In the genomic region with DNA sequence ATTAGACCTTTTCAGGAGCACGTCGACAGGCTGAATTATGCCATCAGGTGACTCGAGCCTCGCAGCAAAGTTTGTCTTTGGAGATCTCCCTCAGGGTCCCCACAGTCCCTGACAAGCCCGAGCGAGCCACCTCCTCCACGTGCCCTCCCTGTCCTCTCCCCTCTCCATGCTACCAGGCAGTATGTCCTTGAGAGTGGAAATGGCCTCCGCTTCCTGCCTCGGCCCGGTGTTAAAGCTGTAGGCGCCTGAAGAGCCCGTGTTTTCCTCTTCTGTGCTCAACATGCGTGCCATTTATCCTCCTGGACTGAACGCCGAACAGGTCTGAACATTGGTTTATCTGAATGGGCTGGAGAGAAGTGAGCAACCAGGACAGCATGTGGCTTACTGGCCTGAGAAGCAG, we compare ENCODE assay signal across 19 cellular contexts.
DNase-seq lines count a peak whose midpoint lies in the region; ATAC-seq, FAIRE-seq and TF ChIP-seq lines count a peak whose summit lies in the region.
"Had no signal": no experiment of that assay in that cellular context is flagged by ENCODE, and none has a peak within 500 bp of the region (broad histone marks: within the 10 kb centered on the region; RNA-seq: fewer than 3 reads in every experiment).

No MANE protein-coding gene starts in this region.

- H3K27me3 ChIP-seq in H9 (ENCODE audit: insufficient read depth, low read length) (no peaks in the 10 kb centered on the region), H1 (replicated peaks in 1 of 4; ENCODE audit: control insufficient read depth in 3 of 4, extremely low read depth in 1 of 4, insufficient read depth in 3 of 4, low read length in 3 of 4) (no peaks in the 10 kb centered on the region), thyroid gland (no peaks in the 10 kb centered on the region), mesenchymal stem cell (ENCODE audit: control insufficient read depth in 1 of 2, insufficient read depth in 1 of 2, low read length in 2 of 2) (no peaks in the 10 kb centered on the region)

- TF ChIP-seq POLR2A in H1 (IDR thresholded peaks at IDR 0.05; ENCODE audit: control extremely low read depth in 1 of 2, low read depth in 2 of 2, low read length in 2 of 2) (no peak), thyroid gland (IDR thresholded peaks at IDR 0.05) (no peak)

- CTCF ChIA-PET in H1 (lab: Charles Lee; ENCODE audit: partially characterized antibody) = interaction anchor here (1.0 kb wide), 1 partner anchor 9 kb away, joined by 3 read pairs; no protein-coding TSS in a partner anchor

- DNase-seq in DMS79 (lab: John Stamatoyannopoulos, UW) = peak; percentile 49
- DNase-seq in H9 = no peak
- no peak for DNase-seq in H1 (ENCODE audit: low read depth in 1 of 2, low spot score in 2 of 2)
- peak; percentile 25 to 34 for DNase-seq in thyroid gland
- no peak for DNase-seq in mesenchymal stem cell
- DNase-seq: Calu3; CD8-positive, alpha-beta T cell; GOT3; KBM-7 had no signal

- H3K27ac ChIP-seq in H9 (ENCODE audit: insufficient read length, low read depth, low read length) = no peak overlapping the region
- H3K27ac ChIP-seq in H1 (ENCODE audit: low read depth, low read length) = no peak overlapping the region
- H3K27ac ChIP-seq in thyroid gland = no peak overlapping the region
- H3K27ac ChIP-seq in mesenchymal stem cell (ENCODE audit: low read length, poor library complexity, severe bottlenecking) = no peak overlapping the region
- H3K27ac ChIP-seq: BLaER1 treated with 17β-estradiol and CSF1 and Interleukin-3, amounts not matched to agents 10 nM and 100 nM; HL-60 had no signal

- no peak for FAIRE-seq in H1 (lab: Jason Lieb, UNC)
- FAIRE-seq: G401.6, GM12891, GM18507, HepG2 had no signal

- H4K91ac ChIP-seq in H9 (ENCODE audit: insufficient read length, low read depth, low read length) (no peak overlapping the region), H1 (replicated peaks; ENCODE audit: insufficient read length, low read length) (no peak overlapping the region), mesenchymal stem cell (ENCODE audit: low read length) (no peak overlapping the region)

- H3K36me3 Mint-ChIP-seq in H9 (ENCODE audit: insufficient read depth in 1 of 3, low read depth in 3 of 3) = peaks cover 12 to 23% (median 20%) of the 10 kb centered on the region in 3 experiments
- H3K36me3 Mint-ChIP-seq: CD8-positive, alpha-beta T cell; IgD-negative memory B cell had no signal

- H3K4me3 ChIP-seq in H1 (ENCODE audit: extremely low read depth in 1 of 4, insufficient read depth in 2 of 4, low read depth in 3 of 4, low read length in 4 of 4) (no peak overlapping the region), thyroid gland (replicated peaks in 1 of 3) (no peak overlapping the region), mesenchymal stem cell (ENCODE audit: insufficient read depth in 1 of 2, low read depth in 1 of 2, low read length in 2 of 2) (no peak overlapping the region)
- H3K4me3 ChIP-seq: BLaER1 treated with 17β-estradiol and CSF1 and Interleukin-3, amounts not matched to agents 10 nM and 100 nM; HAP-1 had no signal

- POLR2A ChIA-PET in H1 (lab: Charles Lee; ENCODE audit: partially characterized antibody) = no interaction called here

- no peak overlapping the region for H3K4me2 ChIP-seq in H9 (ENCODE audit: insufficient read depth, insufficient read length, low read length)
- H3K4me2 ChIP-seq in H1 (ENCODE audit: insufficient read depth in 1 of 2, low read depth in 2 of 2, low read length in 2 of 2) = no peak overlapping the region
- no peak overlapping the region for H3K4me2 ChIP-seq in mesenchymal stem cell (ENCODE audit: low read length, poor library complexity, severe bottlenecking)
- H3K4me2 ChIP-seq: BLaER1 treated with 17β-estradiol and CSF1 and Interleukin-3, amounts not matched to agents 10 nM and 100 nM had no signal

- no peak overlapping the region for H3K18ac ChIP-seq in H9 (ENCODE audit: insufficient read length, low read depth, low read length)
- 0 out of 2 replicates have a peak overlapping the region, but pooled peaks have one; percentile 21 for H3K18ac ChIP-seq in H1 (ENCODE audit: extremely low read depth, low read length)
- no peak overlapping the region for H3K18ac ChIP-seq in mesenchymal stem cell (ENCODE audit: low read depth in 1 of 2, low read length in 2 of 2)

- TF ChIP-seq CTCF in H9 (conservative IDR thresholded peaks at IDR 0.05) = no peak
- no peak for TF ChIP-seq CTCF in H1 (IDR thresholded peaks at IDR 0.05; ENCODE audit: control extremely low read depth in 1 of 3, insufficient read depth in 1 of 3, low read depth in 1 of 3, low read length in 3 of 3)
- no peak for TF ChIP-seq CTCF in thyroid gland (IDR thresholded peaks at IDR 0.05)

- no peak overlapping the region for H3K9ac ChIP-seq in H9 (ENCODE audit: extremely low read depth, insufficient read length, low read length)
- no peak overlapping the region for H3K9ac ChIP-seq in H1 (replicated peaks in 1 of 4; ENCODE audit: extremely low read depth in 1 of 4, low read depth in 3 of 4, low read length in 3 of 4)
- H3K9ac ChIP-seq in mesenchymal stem cell (ENCODE audit: low read length) = no peak overlapping the region
- H3K9ac ChIP-seq: BLaER1 treated with 17β-estradiol and CSF1 and Interleukin-3, amounts not matched to agents 10 nM and 100 nM had no signal

- peaks cover 0 to 5% (median 0%) of the 10 kb centered on the region in 4 experiments; a peak in 2 of 8 replicates for H3K36me3 ChIP-seq in H1 (ENCODE audit: control insufficient read depth in 2 of 4, insufficient read depth in 4 of 4, low read length in 3 of 4)
- no peaks in the 10 kb centered on the region for H3K36me3 ChIP-seq in thyroid gland
- peaks cover 0 to 9% of the 10 kb centered on the region in 2 experiments for H3K36me3 ChIP-seq in mesenchymal stem cell (ENCODE audit: control insufficient read depth in 1 of 2, insufficient read depth in 2 of 2, low read depth in 1 of 2, low read length in 2 of 2)
- H3K36me3 ChIP-seq: BLaER1 treated with 17β-estradiol and CSF1 and Interleukin-3, amounts not matched to agents 10 nM and 100 nM; HAP-1 had no signal

- H3K4me3 Mint-ChIP-seq in H9 = no peak overlapping the region
- H3K4me3 Mint-ChIP-seq: B cell; CD8-positive, alpha-beta T cell had no signal

- H2AFZ ChIP-seq in H9 (ENCODE audit: low read length) (no peak overlapping the region), H1 (ENCODE audit: low read length) (no peak overlapping the region), mesenchymal stem cell (ENCODE audit: low read depth, low read length) (no peak overlapping the region)

- H3K79me2 ChIP-seq in H9 (ENCODE audit: insufficient read depth, low read length) (no peaks in the 10 kb centered on the region), H1 (ENCODE audit: control insufficient read depth in 1 of 2, insufficient read depth in 2 of 2, low read length in 2 of 2) (no peaks in the 10 kb centered on the region)

- TF ChIP-seq RAD21 in H1 (IDR thresholded peaks at IDR 0.05 in 1 of 2, conservative IDR thresholded peaks at IDR 0.05 in 1 of 2; ENCODE audit: low read depth in 2 of 2, low read length in 2 of 2) = no peak

- H2BK120ac ChIP-seq in H9 (ENCODE audit: low read depth, low read length, poor library complexity, severe bottlenecking) (no peak overlapping the region), H1 (replicated peaks; ENCODE audit: low read depth, low read length) (no peak overlapping the region), mesenchymal stem cell (ENCODE audit: low read depth, low read length) (no peak overlapping the region)

- peaks cover 37 to 51% of the 10 kb centered on the region in 2 experiments for H3K4me1 Mint-ChIP-seq in H9
- H3K4me1 Mint-ChIP-seq: B cell, IgD-negative memory B cell had no signal

- no peak overlapping the region for H3K4ac ChIP-seq in H9 (ENCODE audit: low read depth, low read length)
- H3K4ac ChIP-seq in H1 (replicated peaks; ENCODE audit: insufficient read length, low read depth, low read length) = no peak overlapping the region
- H3K4ac ChIP-seq in mesenchymal stem cell (ENCODE audit: low read depth in 1 of 2, low read length in 2 of 2) = no peak overlapping the region

- H3K27me3 Mint-ChIP-seq in H9 (ENCODE audit: low read depth) = peaks cover 11% of the 10 kb centered on the region

- H2BK15ac ChIP-seq in H9 (ENCODE audit: low read depth, low read length) = no peak overlapping the region
- H2BK15ac ChIP-seq in H1 (ENCODE audit: low read length) = peak overlapping the region; percentile 89; the same call in 1 of the 2 replicates
- H2BK15ac ChIP-seq in mesenchymal stem cell (ENCODE audit: low read depth, poor library complexity, severe bottlenecking) = no peak overlapping the region

- H3K14ac ChIP-seq in H9 (ENCODE audit: insufficient read depth, low read length) (0 out of 2 replicates have a peak overlapping the region, but pooled peaks have one; percentile 33), H1 (ENCODE audit: insufficient read length) (no peak overlapping the region), mesenchymal stem cell (ENCODE audit: low read length in 2 of 2) (no peak overlapping the region)

- H3T11ph ChIP-seq in H9 (ENCODE audit: low read length) = no peak overlapping the region

- no peak overlapping the region for H2BK20ac ChIP-seq in H9 (ENCODE audit: low read depth, low read length, poor library complexity, severe bottlenecking)
- no peak overlapping the region for H2BK20ac ChIP-seq in H1 (ENCODE audit: low read length)

- WGBS in H9 (ENCODE audit: extremely low coverage, insufficient read length, low lambda C conversion rate) = no CpG with 5 or more reads among the region's 15 CpGs
- 87% methylated on average over 15 of the region's 15 CpGs; no CpG with 5 or more reads in 1 of the 2 experiments for WGBS in H1 (ENCODE audit: extremely low coverage in 1 of 2, insufficient coverage in 1 of 2, insufficient read length in 1 of 2, insufficient replicate concordance in 2 of 2, low coverage in 1 of 2, low lambda C conversion rate in 2 of 2, missing lambda C conversion rate in 1 of 2), 2 experiments
- 42 to 48% methylated on average over 15 of the region's 15 CpGs for WGBS in thyroid gland, 2 donors
- 88% methylated on average over 15 of the region's 15 CpGs for WGBS in mesenchymal stem cell

- H4K20me1 ChIP-seq in H9 (ENCODE audit: control insufficient read depth, insufficient read depth, insufficient read length) (no peaks in the 10 kb centered on the region), H1 (replicated peaks in 1 of 2; ENCODE audit: control insufficient read depth in 1 of 2, insufficient read depth in 2 of 2, low read length in 2 of 2) (peaks cover 0 to 2% of the 10 kb centered on the region in 2 experiments)
- H4K20me1 ChIP-seq: BLaER1 treated with 17β-estradiol and CSF1 and Interleukin-3, amounts not matched to agents 10 nM and 100 nM had no signal

- H3K56ac ChIP-seq in H9 (ENCODE audit: insufficient read length, low read depth, low read length) = no peak overlapping the region
- H3K56ac ChIP-seq in H1 (replicated peaks; ENCODE audit: insufficient read length, low read depth, low read length) = no peak overlapping the region

- H3K23me2 ChIP-seq in H9 (ENCODE audit: insufficient read length, low read depth, low read length, poor library complexity, severe bottlenecking) (no peaks in the 10 kb centered on the region), H1 (ENCODE audit: low read depth, low read length) (no peaks in the 10 kb centered on the region)

- H3K4me1 ChIP-seq in H9 (ENCODE audit: insufficient read depth, low read length) (peaks cover 10% of the 10 kb centered on the region; the same call in 1 of the 2 replicates), H1 (replicated peaks in 1 of 4; ENCODE audit: control insufficient read depth in 3 of 4, insufficient read depth in 4 of 4, low read length in 3 of 4) (peaks cover 0 to 10% (median 1%) of the 10 kb centered on the region in 4 experiments; a peak in 4 of 7 replicates), thyroid gland (peaks cover 0 to 4% of the 10 kb centered on the region in 2 donors), mesenchymal stem cell (ENCODE audit: control insufficient read depth, insufficient read depth, low read depth, low read length) (no peaks in the 10 kb centered on the region)
- H3K4me1 ChIP-seq: HAP-1 had no signal

- H3K9me3 Mint-ChIP-seq in H9 = peaks cover 12 to 14% of the 10 kb centered on the region in 2 experiments; a peak in 4 of 5 replicates
- H3K9me3 Mint-ChIP-seq: CD8-positive, alpha-beta T cell had no signal

- H2BK12ac ChIP-seq in H9 (ENCODE audit: insufficient read length, low read depth, low read length) (no peak overlapping the region), H1 (ENCODE audit: low read depth, low read length) (no peak overlapping the region), mesenchymal stem cell (ENCODE audit: low read length in 2 of 2) (no peak overlapping the region)

- H3K23ac ChIP-seq in H9 (ENCODE audit: insufficient read length, low read depth, low read length) (no peak overlapping the region), H1 (ENCODE audit: insufficient read length) (no peak overlapping the region), mesenchymal stem cell (ENCODE audit: low read length in 2 of 2) (no peak overlapping the region)

- intact Hi-C loops in thyroid gland (cut with DNase I) = no loop called here

- H3K9me3 ChIP-seq in H9 (ENCODE audit: control insufficient read depth, low read depth, low read length) (peaks cover 11% of the 10 kb centered on the region), H1 (ENCODE audit: insufficient read depth in 2 of 2, low read depth in 1 of 2, low read length in 1 of 2) (peaks cover 6 to 11% of the 10 kb centered on the region in 2 experiments), thyroid gland (no peaks in the 10 kb centered on the region), mesenchymal stem cell (ENCODE audit: control insufficient read depth, low read length) (no peaks in the 10 kb centered on the region)
- H3K9me3 ChIP-seq: HAP-1 had no signal

- H3K79me1 ChIP-seq in H9 (ENCODE audit: insufficient read depth, low read depth, low read length, poor library complexity, severe bottlenecking) (no peaks in the 10 kb centered on the region), H1 (ENCODE audit: low read depth, low read length) (no peaks in the 10 kb centered on the region), mesenchymal stem cell (replicated peaks; ENCODE audit: low read length, poor library complexity, severe bottlenecking) (no peaks in the 10 kb centered on the region)

- H4K5ac ChIP-seq in H9 (ENCODE audit: insufficient read length, low read depth, low read length) (no peak overlapping the region), H1 (ENCODE audit: insufficient read length, low read depth, low read length) (no peak overlapping the region)

- peak overlapping the region in 2 of 3 experiments; percentile 13 to 69; a peak in 3 of 7 replicates for H3K27ac Mint-ChIP-seq in H9
- H3K27ac Mint-ChIP-seq: B cell; CD8-positive, alpha-beta T cell; IgD-negative memory B cell had no signal

- no peak for TF ChIP-seq EP300 in H1 (IDR thresholded peaks at IDR 0.05; ENCODE audit: borderline replicate concordance in 1 of 2, low read depth in 2 of 2, low read length in 2 of 2)

- no peak overlapping the region for H2BK5ac ChIP-seq in H9 (ENCODE audit: insufficient read length, low read length)
- H2BK5ac ChIP-seq in H1 (ENCODE audit: low read depth, low read length) = no peak overlapping the region
- H2BK5ac ChIP-seq in mesenchymal stem cell (ENCODE audit: low read depth, low read length, poor library complexity, severe bottlenecking) = no peak overlapping the region

- ATAC-seq in GM19452 (IDR thresholded peaks at IDR 0.05; ENCODE audit: unreplicated experiment) = no peak
- ATAC-seq: CD8-positive, alpha-beta T cell; HepG2 had no signal

- H4K8ac ChIP-seq in H9 (replicated peaks; ENCODE audit: insufficient read length, low read depth, low read length) (no peak overlapping the region), H1 (ENCODE audit: extremely low read depth, insufficient read depth, low read length) (no peak overlapping the region), mesenchymal stem cell (ENCODE audit: low read length) (no peak overlapping the region)

- H2AK5ac ChIP-seq in H9 (ENCODE audit: insufficient read length, low read length) = no peak overlapping the region
- H2AK5ac ChIP-seq in H1 (ENCODE audit: low read depth, low read length) = no peak overlapping the region
- no peak overlapping the region for H2AK5ac ChIP-seq in mesenchymal stem cell (ENCODE audit: low read length, severe bottlenecking)

Comparison
In these comparisons a context has a peak if more than half of its experiments do, and no peak if none do; other contexts are left out.
1. DNase-seq: peak in DMS79 (single experiment) and thyroid gland (2 of 2); none in H9 (single experiment), H1 (0 of 2) and mesenchymal stem cell (single experiment).